Comparison of ENCODE assay signal across 9 cellular contexts in the genomic region with DNA sequence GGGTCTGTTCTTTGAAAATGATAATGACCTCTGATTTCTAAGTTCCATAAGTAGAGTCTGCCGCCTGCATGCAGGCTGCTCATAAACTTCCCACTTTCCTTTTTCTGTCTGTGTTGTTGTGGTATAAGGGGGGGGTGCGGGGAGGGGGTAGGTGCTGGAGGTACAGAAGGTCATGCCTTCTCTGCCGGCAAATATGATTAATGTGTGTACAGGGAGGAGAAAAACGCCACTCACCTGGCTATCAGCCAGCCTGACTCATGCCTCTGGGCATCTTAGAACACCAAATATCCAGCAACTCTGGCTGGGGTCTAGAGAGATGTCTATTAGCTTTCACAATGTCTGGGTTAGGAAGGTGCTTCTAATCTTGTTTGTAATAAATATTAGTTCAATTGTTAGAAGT.
DNase-seq lines count a peak whose midpoint lies in the region; ATAC-seq, FAIRE-seq and TF ChIP-seq lines count a peak whose summit lies in the region.
"Had no signal": no experiment of that assay in that cellular context is flagged by ENCODE, and none has a peak within 500 bp of the region (broad histone marks: within the 10 kb centered on the region; RNA-seq: fewer than 3 reads in every experiment).

No MANE protein-coding gene starts in this region.

- intact Hi-C loops in colonic mucosa (cut with DNase I): no loop called here

- no peaks in the 10 kb centered on the region for H3K27me3 ChIP-seq in colonic mucosa

- TF ChIP-seq CTCF in colonic mucosa (IDR thresholded peaks at IDR 0.05): no peak

- H3K9ac ChIP-seq in colonic mucosa (ENCODE audit: low read depth in 2 of 2, low read length in 2 of 2): no peak overlapping the region

- no peak overlapping the region for H3K4me3 ChIP-seq in colonic mucosa
- H3K4me3 ChIP-seq: K562 had no signal

- no peak for DNase-seq in GM19239 (ENCODE audit: insufficient read length, low spot score)
- DNase-seq in NCI-H146 treated with DMSO at 0.1 percent for 48 hours (lab: John Stamatoyannopoulos, UW; ENCODE audit: unreplicated experiment): peak; percentile 59
- peak; percentile 40 for DNase-seq in colonic mucosa
- peak; percentile 92 for DNase-seq in myocyte (ENCODE audit: low read depth)
- no peak for DNase-seq in activated CD4-positive, alpha-beta T cell treated with anti-CD3 and anti-CD28 coated beads, Interleukin-2, amount 50 U/mL, for 48 hours
- DNase-seq in cerebellar cortex (ENCODE audit: low spot score): no peak

- H3K36me3 ChIP-seq in colonic mucosa: no peaks in the 10 kb centered on the region

- no peaks in the 10 kb centered on the region for H3K4me1 ChIP-seq in colonic mucosa

- ATAC-seq in HG03097 (IDR thresholded peaks at IDR 0.05; ENCODE audit: low FRiP score, unreplicated experiment): no peak
- no peak for ATAC-seq in HG03095 (IDR thresholded peaks at IDR 0.05; ENCODE audit: unreplicated experiment)
- ATAC-seq: K562 had no signal

- H3K9me3 ChIP-seq in colonic mucosa: no peaks in the 10 kb centered on the region

- H3K27ac ChIP-seq in colonic mucosa: no peak overlapping the region

- FAIRE-seq in GM19239 (lab: Jason Lieb, UNC): peak; percentile 14
- FAIRE-seq: K562 had no signal

Comparison
In these comparisons a context has a peak if more than half of its experiments do, and no peak if none do; other contexts are left out.
1. DNase-seq: peak in NCI-H146 treated with DMSO at 0.1 percent for 48 hours (single experiment), colonic mucosa (single experiment) and myocyte (single experiment); none in GM19239 (single experiment), activated CD4-positive, alpha-beta T cell treated with anti-CD3 and anti-CD28 coated beads, Interleukin-2, amount 50 U/mL, for 48 hours (0 of 2) and cerebellar cortex (single experiment).